In the genomic region with DNA sequence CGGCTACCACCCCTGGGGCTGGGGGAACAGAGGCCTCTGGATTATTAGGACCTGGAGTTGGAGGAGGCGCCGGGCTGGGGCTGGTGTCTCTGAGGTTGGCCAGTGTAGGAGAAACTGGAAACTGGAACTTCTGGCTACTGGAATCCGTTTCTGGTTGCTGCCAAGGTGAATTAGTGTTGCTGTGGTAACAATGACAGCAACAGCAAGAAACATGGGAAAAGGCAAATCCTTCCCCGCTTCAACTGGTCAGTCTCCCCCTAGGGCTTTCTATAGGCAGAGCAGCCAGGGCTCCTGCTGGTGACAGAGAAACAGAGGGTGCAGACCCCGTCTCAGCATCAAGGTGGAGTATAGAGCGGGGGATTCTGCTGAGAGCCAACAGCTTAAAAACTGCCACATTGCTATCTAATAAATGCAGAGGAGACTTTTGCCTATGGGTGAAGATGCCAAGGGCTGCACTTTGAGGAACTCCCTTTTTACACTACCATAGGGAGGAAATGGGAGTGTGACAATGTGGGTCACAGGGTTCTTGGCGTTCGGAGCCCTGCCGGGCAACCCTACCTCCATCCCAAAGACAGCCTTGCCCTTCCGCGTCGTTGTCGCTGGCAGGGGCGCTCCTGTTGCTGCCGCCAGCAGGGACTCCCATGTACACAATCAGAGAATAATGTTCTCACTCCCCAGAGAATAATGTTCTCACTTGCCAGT, we compare ENCODE assay signal across 1 cellular context.
TF ChIP-seq lines count a peak whose summit lies in the region.

No MANE protein-coding gene starts in this region.

TF ChIP-seq in GM23338, 12 proteins besides CTCF, POLR2A, EP300 and RAD21 (continued from another document):
- TF ChIP-seq, protein P1, sequence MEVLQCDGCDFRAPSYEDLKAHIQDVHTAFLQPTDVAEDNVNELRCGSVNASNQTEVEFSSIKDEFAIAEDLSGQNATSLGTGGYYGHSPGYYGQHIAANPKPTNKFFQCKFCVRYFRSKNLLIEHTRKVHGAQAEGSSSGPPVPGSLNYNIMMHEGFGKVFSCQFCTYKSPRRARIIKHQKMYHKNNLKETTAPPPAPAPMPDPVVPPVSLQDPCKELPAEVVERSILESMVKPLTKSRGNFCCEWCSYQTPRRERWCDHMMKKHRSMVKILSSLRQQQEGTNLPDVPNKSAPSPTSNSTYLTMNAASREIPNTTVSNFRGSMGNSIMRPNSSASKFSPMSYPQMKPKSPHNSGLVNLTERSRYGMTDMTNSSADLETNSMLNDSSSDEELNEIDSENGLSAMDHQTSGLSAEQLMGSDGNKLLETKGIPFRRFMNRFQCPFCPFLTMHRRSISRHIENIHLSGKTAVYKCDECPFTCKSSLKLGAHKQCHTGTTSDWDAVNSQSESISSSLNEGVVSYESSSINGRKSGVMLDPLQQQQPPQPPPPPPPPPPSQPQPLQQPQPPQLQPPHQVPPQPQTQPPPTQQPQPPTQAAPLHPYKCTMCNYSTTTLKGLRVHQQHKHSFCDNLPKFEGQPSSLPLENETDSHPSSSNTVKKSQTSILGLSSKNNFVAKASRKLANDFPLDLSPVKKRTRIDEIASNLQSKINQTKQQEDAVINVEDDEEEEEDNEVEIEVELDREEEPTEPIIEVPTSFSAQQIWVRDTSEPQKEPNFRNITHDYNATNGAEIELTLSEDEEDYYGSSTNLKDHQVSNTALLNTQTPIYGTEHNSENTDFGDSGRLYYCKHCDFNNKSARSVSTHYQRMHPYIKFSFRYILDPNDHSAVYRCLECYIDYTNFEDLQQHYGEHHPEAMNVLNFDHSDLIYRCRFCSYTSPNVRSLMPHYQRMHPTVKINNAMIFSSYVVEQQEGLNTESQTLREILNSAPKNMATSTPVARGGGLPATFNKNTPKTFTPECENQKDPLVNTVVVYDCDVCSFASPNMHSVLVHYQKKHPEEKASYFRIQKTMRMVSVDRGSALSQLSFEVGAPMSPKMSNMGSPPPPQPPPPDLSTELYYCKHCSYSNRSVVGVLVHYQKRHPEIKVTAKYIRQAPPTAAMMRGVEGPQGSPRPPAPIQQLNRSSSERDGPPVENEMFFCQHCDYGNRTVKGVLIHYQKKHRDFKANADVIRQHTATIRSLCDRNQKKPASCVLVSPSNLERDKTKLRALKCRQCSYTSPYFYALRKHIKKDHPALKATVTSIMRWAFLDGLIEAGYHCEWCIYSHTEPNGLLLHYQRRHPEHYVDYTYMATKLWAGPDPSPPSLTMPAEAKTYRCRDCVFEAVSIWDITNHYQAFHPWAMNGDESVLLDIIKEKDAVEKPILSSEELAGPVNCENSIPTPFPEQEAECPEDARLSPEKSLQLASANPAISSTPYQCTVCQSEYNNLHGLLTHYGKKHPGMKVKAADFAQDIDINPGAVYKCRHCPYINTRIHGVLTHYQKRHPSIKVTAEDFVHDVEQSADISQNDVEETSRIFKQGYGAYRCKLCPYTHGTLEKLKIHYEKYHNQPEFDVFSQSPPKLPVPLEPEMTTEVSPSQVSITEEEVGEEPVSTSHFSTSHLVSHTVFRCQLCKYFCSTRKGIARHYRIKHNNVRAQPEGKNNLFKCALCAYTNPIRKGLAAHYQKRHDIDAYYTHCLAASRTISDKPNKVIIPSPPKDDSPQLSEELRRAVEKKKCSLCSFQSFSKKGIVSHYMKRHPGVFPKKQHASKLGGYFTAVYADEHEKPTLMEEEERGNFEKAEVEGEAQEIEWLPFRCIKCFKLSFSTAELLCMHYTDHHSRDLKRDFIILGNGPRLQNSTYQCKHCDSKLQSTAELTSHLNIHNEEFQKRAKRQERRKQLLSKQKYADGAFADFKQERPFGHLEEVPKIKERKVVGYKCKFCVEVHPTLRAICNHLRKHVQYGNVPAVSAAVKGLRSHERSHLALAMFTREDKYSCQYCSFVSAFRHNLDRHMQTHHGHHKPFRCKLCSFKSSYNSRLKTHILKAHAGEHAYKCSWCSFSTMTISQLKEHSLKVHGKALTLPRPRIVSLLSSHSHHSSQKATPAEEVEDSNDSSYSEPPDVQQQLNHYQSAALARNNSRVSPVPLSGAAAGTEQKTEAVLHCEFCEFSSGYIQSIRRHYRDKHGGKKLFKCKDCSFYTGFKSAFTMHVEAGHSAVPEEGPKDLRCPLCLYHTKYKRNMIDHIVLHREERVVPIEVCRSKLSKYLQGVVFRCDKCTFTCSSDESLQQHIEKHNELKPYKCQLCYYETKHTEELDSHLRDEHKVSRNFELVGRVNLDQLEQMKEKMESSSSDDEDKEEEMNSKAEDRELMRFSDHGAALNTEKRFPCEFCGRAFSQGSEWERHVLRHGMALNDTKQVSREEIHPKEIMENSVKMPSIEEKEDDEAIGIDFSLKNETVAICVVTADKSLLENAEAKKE (CRISPR knock-in tag; IDR thresholded peaks at IDR 0.05): no peak
- no peak for TF ChIP-seq CREB1 (CRISPR knock-in tag; IDR thresholded peaks at IDR 0.05; ENCODE audit: low read depth)
- TF ChIP-seq EZH2phosphoT487 (IDR thresholded peaks at IDR 0.05; ENCODE audit: unreplicated experiment): no peak
- TF ChIP-seq STAT1 (IDR thresholded peaks at IDR 0.05; ENCODE audit: unreplicated experiment): no peak
- no peak for TF ChIP-seq ZNF114 (CRISPR knock-in tag; IDR thresholded peaks at IDR 0.05)
- TF ChIP-seq EZH2 (IDR thresholded peaks at IDR 0.05; ENCODE audit: low read depth, unreplicated experiment): no peak
- no peak for TF ChIP-seq POLR2AphosphoS5 (IDR thresholded peaks at IDR 0.05; ENCODE audit: low read depth)
- TF ChIP-seq, protein P2, sequence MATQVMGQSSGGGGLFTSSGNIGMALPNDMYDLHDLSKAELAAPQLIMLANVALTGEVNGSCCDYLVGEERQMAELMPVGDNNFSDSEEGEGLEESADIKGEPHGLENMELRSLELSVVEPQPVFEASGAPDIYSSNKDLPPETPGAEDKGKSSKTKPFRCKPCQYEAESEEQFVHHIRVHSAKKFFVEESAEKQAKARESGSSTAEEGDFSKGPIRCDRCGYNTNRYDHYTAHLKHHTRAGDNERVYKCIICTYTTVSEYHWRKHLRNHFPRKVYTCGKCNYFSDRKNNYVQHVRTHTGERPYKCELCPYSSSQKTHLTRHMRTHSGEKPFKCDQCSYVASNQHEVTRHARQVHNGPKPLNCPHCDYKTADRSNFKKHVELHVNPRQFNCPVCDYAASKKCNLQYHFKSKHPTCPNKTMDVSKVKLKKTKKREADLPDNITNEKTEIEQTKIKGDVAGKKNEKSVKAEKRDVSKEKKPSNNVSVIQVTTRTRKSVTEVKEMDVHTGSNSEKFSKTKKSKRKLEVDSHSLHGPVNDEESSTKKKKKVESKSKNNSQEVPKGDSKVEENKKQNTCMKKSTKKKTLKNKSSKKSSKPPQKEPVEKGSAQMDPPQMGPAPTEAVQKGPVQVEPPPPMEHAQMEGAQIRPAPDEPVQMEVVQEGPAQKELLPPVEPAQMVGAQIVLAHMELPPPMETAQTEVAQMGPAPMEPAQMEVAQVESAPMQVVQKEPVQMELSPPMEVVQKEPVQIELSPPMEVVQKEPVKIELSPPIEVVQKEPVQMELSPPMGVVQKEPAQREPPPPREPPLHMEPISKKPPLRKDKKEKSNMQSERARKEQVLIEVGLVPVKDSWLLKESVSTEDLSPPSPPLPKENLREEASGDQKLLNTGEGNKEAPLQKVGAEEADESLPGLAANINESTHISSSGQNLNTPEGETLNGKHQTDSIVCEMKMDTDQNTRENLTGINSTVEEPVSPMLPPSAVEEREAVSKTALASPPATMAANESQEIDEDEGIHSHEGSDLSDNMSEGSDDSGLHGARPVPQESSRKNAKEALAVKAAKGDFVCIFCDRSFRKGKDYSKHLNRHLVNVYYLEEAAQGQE (IDR thresholded peaks at IDR 0.05; ENCODE audit: unreplicated experiment): no peak
- TF ChIP-seq NANOG (IDR thresholded peaks at IDR 0.05; ENCODE audit: borderline replicate concordance): no peak
TF ChIP-seq in GM23338: peak in this region for 0.
